In genomic region chr10:36515313-36515712, GRCh38 we compare ENCODE assay signal across 31 cellular contexts.
A peak's percentile ranks its signal among the peaks of the same experiment; 100 is the strongest.
DNase-seq lines count a peak whose midpoint lies in the region; ATAC-seq and TF ChIP-seq lines count a peak whose summit lies in the region.
"Had no signal": no experiment of that assay in that cellular context is flagged by ENCODE, and none has a peak within 500 bp of the region (broad histone marks: within the 10 kb centered on the region; RNA-seq: fewer than 3 reads in every experiment).

No MANE protein-coding gene starts in this region.

- no peak overlapping the region for H3K27ac Mint-ChIP-seq in naive thymus-derived CD8-positive, alpha-beta T cell
- H3K27ac Mint-ChIP-seq: activated CD4-positive, alpha-beta memory T cell treated with anti-CD3 and anti-CD28 coated beads for 36 hours; activated T-helper 17 cell treated with anti-CD3 and anti-CD28 coated beads, Interleukin-2, amount 50 U/mL, for 72 hours; CD4-positive, CD25-positive, alpha-beta regulatory T cell; endodermal cell; HFFc6; immature natural killer cell; naive thymus-derived CD4-positive, alpha-beta T cell; T-helper 1 cell treated with Interleukin-12 subunit alpha and Interleukin-12 subunit beta and Interleukin-4 antibody, amounts not matched to agents 30 μg/mL and 1 μg/mL, for 36 hours had no signal

- H3K27me3 Mint-ChIP-seq in naive thymus-derived CD8-positive, alpha-beta T cell, result no peaks in the 10 kb centered on the region
- H3K27me3 Mint-ChIP-seq: activated CD4-positive, alpha-beta memory T cell treated with anti-CD3 and anti-CD28 coated beads for 36 hours; activated T-helper 17 cell treated with anti-CD3 and anti-CD28 coated beads, Interleukin-2, amount 50 U/mL, for 72 hours; CD4-positive, CD25-positive, alpha-beta regulatory T cell had no signal

- POLR2A ChIA-PET in naive thymus-derived CD8-positive, alpha-beta T cell (lab: Charles Lee), result no interaction called here

- no peaks in the 10 kb centered on the region for H3K4me1 Mint-ChIP-seq in naive thymus-derived CD8-positive, alpha-beta T cell
- H3K4me1 Mint-ChIP-seq: activated T-helper 17 cell treated with anti-CD3 and anti-CD28 coated beads, Interleukin-2, amount 50 U/mL, for 72 hours; CD4-positive, CD25-positive, alpha-beta regulatory T cell; endodermal cell; naive thymus-derived CD4-positive, alpha-beta T cell had no signal

- no peak overlapping the region for H3K4me3 ChIP-seq in fibroblast of mammary gland (ENCODE audit: control insufficient read depth, low read depth, low read length)
- H3K4me3 ChIP-seq: esophagus muscularis mucosa, SJSA1, suprapubic skin had no signal

- ATAC-seq in sciatic nerve, result no peak
- no peak for ATAC-seq in naive thymus-derived CD8-positive, alpha-beta T cell
- ATAC-seq: activated T-helper 17 cell treated with anti-CD3 and anti-CD28 coated beads, Interleukin-2, amount 50 U/mL, for 72 hours; left colon; naive thymus-derived CD4-positive, alpha-beta T cell; right cardiac atrium had no signal

- H3K36me3 Mint-ChIP-seq in naive thymus-derived CD8-positive, alpha-beta T cell, result no peaks in the 10 kb centered on the region
- H3K36me3 Mint-ChIP-seq: activated CD4-positive, alpha-beta memory T cell treated with anti-CD3 and anti-CD28 coated beads for 36 hours; CD4-positive, CD25-positive, alpha-beta regulatory T cell; naive thymus-derived CD4-positive, alpha-beta T cell had no signal

- intact Hi-C loops in sciatic nerve (cut with DNase I), result no loop called here

- peaks cover 0 to 21% (median 10%) of the 10 kb centered on the region in 9 donors for H3K9me3 Mint-ChIP-seq in naive thymus-derived CD8-positive, alpha-beta T cell
- H3K9me3 Mint-ChIP-seq: activated T-helper 17 cell treated with anti-CD3 and anti-CD28 coated beads, Interleukin-2, amount 50 U/mL, for 72 hours had no signal

- peak; percentile 44 for DNase-seq in GM03348 (ENCODE audit: low spot score)
- peak; percentile 84 for DNase-seq in RPMI7951 (ENCODE audit: low read depth)
- peak; percentile 58 for DNase-seq in fibroblast of mammary gland (ENCODE audit: low read depth)
- DNase-seq in retina, result peak; percentile 61
- DNase-seq in central memory CD4-positive, alpha-beta T cell, result no peak
- DNase-seq in cerebellar cortex (ENCODE audit: low spot score), result no peak
- no peak for DNase-seq in sciatic nerve (ENCODE audit: low spot score)
- no peak for DNase-seq in naive thymus-derived CD8-positive, alpha-beta T cell
- DNase-seq: activated CD4-positive, alpha-beta memory T cell treated with anti-CD3 and anti-CD28 coated beads for 36 hours; activated CD4-positive, CD25-positive, alpha-beta regulatory T cell treated with anti-CD3 and anti-CD28 coated beads, Interleukin-2, amount 50 U/mL, for 72 hours; activated naive CD4-positive, alpha-beta T cell treated with anti-CD3 and anti-CD28 coated beads, Interleukin-2, amount 50 U/mL, for 16 hours; amygdala; CD4-positive, CD25-positive, alpha-beta regulatory T cell; cortex of kidney; endodermal cell; HFFc6; hypothalamus; immature natural killer cell; left colon; naive thymus-derived CD4-positive, alpha-beta T cell; NCI-H1694; NCI-H2171; NCI-H526; right cardiac atrium; stimulated activated CD4-positive, alpha-beta T cell treated with anti-CD3 and anti-CD28 coated beads, Interleukin-15, amount 100 ng/mL, for 24 hours; stimulated activated naive CD4-positive, alpha-beta T cell had no signal

- no peak overlapping the region for H3K4me3 Mint-ChIP-seq in naive thymus-derived CD8-positive, alpha-beta T cell
- H3K4me3 Mint-ChIP-seq: activated CD4-positive, alpha-beta memory T cell treated with anti-CD3 and anti-CD28 coated beads for 36 hours; activated T-helper 17 cell treated with anti-CD3 and anti-CD28 coated beads, Interleukin-2, amount 50 U/mL, for 72 hours; CD4-positive, CD25-positive, alpha-beta regulatory T cell; endodermal cell; HFFc6; immature natural killer cell; naive thymus-derived CD4-positive, alpha-beta T cell; T-helper 1 cell treated with Interleukin-12 subunit alpha and Interleukin-12 subunit beta and Interleukin-4 antibody, amounts not matched to agents 30 μg/mL and 1 μg/mL, for 36 hours had no signal

- no peak for TF ChIP-seq CTCF in fibroblast of mammary gland (conservative IDR thresholded peaks at IDR 0.05; ENCODE audit: control insufficient read depth, insufficient read depth, low read depth, low read length)

Comparison
In these comparisons a context has a peak if more than half of its experiments do, and no peak if none do; other contexts are left out.
1. DNase-seq: peak in GM03348 (single experiment), RPMI7951 (single experiment), fibroblast of mammary gland (single experiment) and retina (single experiment); none in central memory CD4-positive, alpha-beta T cell (single experiment), cerebellar cortex (single experiment), sciatic nerve (single experiment) and naive thymus-derived CD8-positive, alpha-beta T cell (0 of 10).